In genomic region chr22:50467773-50468440, GRCh38 we compare ENCODE assay signal across 25 cellular contexts. TPM values are rescaled to one million over a fixed set of nuclear protein-coding genes. Genes with fewer than 3 reads are reported as not detected.
DNase-seq lines count a peak whose midpoint lies in the region; ATAC-seq and TF ChIP-seq lines count a peak whose summit lies in the region.
"Had no signal": no experiment of that assay in that cellular context is flagged by ENCODE, and none has a peak within 500 bp of the region (broad histone marks: within the 10 kb centered on the region; RNA-seq: fewer than 3 reads in every experiment).

No MANE protein-coding gene starts in this region.

- peaks cover 52 to 67% (median 66%) of the 10 kb centered on the region in 10 experiments for H3K4me1 ChIP-seq in BLaER1 treated with 17β-estradiol and CSF1 and Interleukin-3, amounts not matched to agents 10 nM and 100 nM
- peaks cover 47% of the 10 kb centered on the region for H3K4me1 ChIP-seq in CD8-positive, alpha-beta memory T cell (ENCODE audit: insufficient read depth, low read length)
- H3K4me1 ChIP-seq in effector memory CD4-positive, alpha-beta T cell (ENCODE audit: control insufficient read depth, insufficient read depth, low read length, poor library complexity, severe bottlenecking): peaks cover 45% of the 10 kb centered on the region

- peak overlapping the region; percentile 87 to 100 (median 98) for H3K4me2 ChIP-seq in BLaER1 treated with 17β-estradiol and CSF1 and Interleukin-3, amounts not matched to agents 10 nM and 100 nM

- peak overlapping the region in 7 of 11 experiments; percentile 20 to 90 (median 83); a peak in 11 of 22 replicates for H3K27ac ChIP-seq in BLaER1 treated with 17β-estradiol and CSF1 and Interleukin-3, amounts not matched to agents 10 nM and 100 nM
- no peak overlapping the region for H3K27ac ChIP-seq in CD8-positive, alpha-beta memory T cell (ENCODE audit: low read depth, low read length)
- H3K27ac ChIP-seq in RWPE1: peak overlapping the region; percentile 87
- H3K27ac ChIP-seq in effector memory CD4-positive, alpha-beta T cell (ENCODE audit: insufficient read depth, low read length, poor library complexity, severe bottlenecking): peak overlapping the region; percentile 76
- H3K27ac ChIP-seq: adrenal gland had no signal

- H3K9me3 Mint-ChIP-seq in CD8-positive, alpha-beta memory T cell: no peaks in the 10 kb centered on the region
- H3K9me3 Mint-ChIP-seq: HFFc6; neural crest cell; stimulated activated naive CD8-positive, alpha-beta T cell treated with anti-CD3 and anti-CD28 coated beads, Interleukin-15, amount 100 ng/mL, for 72 hours; type B pancreatic cell; WTC11 had no signal

- peaks cover 0 to 7% (median 0%) of the 10 kb centered on the region in 11 experiments; a peak in 2 of 22 replicates for H3K27me3 ChIP-seq in BLaER1 treated with 17β-estradiol and CSF1 and Interleukin-3, amounts not matched to agents 10 nM and 100 nM
- no peaks in the 10 kb centered on the region for H3K27me3 ChIP-seq in CD8-positive, alpha-beta memory T cell (ENCODE audit: insufficient read depth, low read length, poor library complexity, severe bottlenecking)
- no peaks in the 10 kb centered on the region for H3K27me3 ChIP-seq in effector memory CD4-positive, alpha-beta T cell (replicated peaks; ENCODE audit: control insufficient read depth, insufficient read depth, low read length, poor library complexity, severe bottlenecking)
- H3K27me3 ChIP-seq: adrenal gland had no signal

- H3K4me1 Mint-ChIP-seq in CD8-positive, alpha-beta memory T cell: peaks cover 47 to 64% (median 51%) of the 10 kb centered on the region in 3 donors

- H3K27ac Mint-ChIP-seq in CD8-positive, alpha-beta memory T cell: peak overlapping the region in 5 of 8 donors; percentile 87 to 97 (median 94)
- H3K27ac Mint-ChIP-seq: HFFc6, WTC11 had no signal

- peak overlapping the region in 4 of 7 donors; percentile 38 to 98 (median 52) for H3K4me3 Mint-ChIP-seq in CD8-positive, alpha-beta memory T cell
- H3K4me3 Mint-ChIP-seq: HFFc6, neural crest cell, type B pancreatic cell, WTC11 had no signal

- TF ChIP-seq POLR2A in lower leg skin (IDR thresholded peaks at IDR 0.05): no peak

- peaks cover 69 to 100% (median 93%) of the 10 kb centered on the region in 11 experiments for H4K20me1 ChIP-seq in BLaER1 treated with 17β-estradiol and CSF1 and Interleukin-3, amounts not matched to agents 10 nM and 100 nM

- H3K36me3 Mint-ChIP-seq in CD8-positive, alpha-beta memory T cell: peaks cover 0 to 56% (median 7%) of the 10 kb centered on the region in 3 donors

- ATAC-seq in GM21528 (IDR thresholded peaks at IDR 0.05; ENCODE audit: low FRiP score, unreplicated experiment): no peak
- ATAC-seq: left colon; stimulated activated naive CD8-positive, alpha-beta T cell treated with anti-CD3 and anti-CD28 coated beads, Interleukin-15, amount 100 ng/mL, for 72 hours; WTC11 had no signal

- H3K4me3 ChIP-seq in BLaER1 treated with 17β-estradiol and CSF1 and Interleukin-3, amounts not matched to agents 10 nM and 100 nM: peak overlapping the region in 6 of 10 experiments; percentile 0 to 53 (median 33); a peak in 6 of 20 replicates
- no peak overlapping the region for H3K4me3 ChIP-seq in CD8-positive, alpha-beta memory T cell (ENCODE audit: low read length)
- no peak overlapping the region for H3K4me3 ChIP-seq in effector memory CD4-positive, alpha-beta T cell (ENCODE audit: insufficient read depth, low read depth, low read length, poor library complexity, severe bottlenecking)
- H3K4me3 ChIP-seq in lower leg skin (ENCODE audit: low read depth, poor library complexity, severe bottlenecking): no peak overlapping the region
- H3K4me3 ChIP-seq: adrenal gland had no signal

- H3K36me3 ChIP-seq in BLaER1 treated with 17β-estradiol and CSF1 and Interleukin-3, amounts not matched to agents 10 nM and 100 nM: peaks cover 45 to 54% (median 46%) of the 10 kb centered on the region in 11 experiments
- peaks cover 36% of the 10 kb centered on the region for H3K36me3 ChIP-seq in CD8-positive, alpha-beta memory T cell (ENCODE audit: insufficient read depth, low read length)
- H3K36me3 ChIP-seq in effector memory CD4-positive, alpha-beta T cell (ENCODE audit: control insufficient read depth, insufficient read depth, low read length): peaks cover 53% of the 10 kb centered on the region

- POLR2A ChIA-PET in CD8-positive, alpha-beta memory T cell (lab: Charles Lee): interaction anchor here (1.0 to 2.6 kb wide), 2 partner anchors 11 to 18 kb away, joined by 4 to 7 read pairs; no protein-coding TSS in a partner anchor
- POLR2A ChIA-PET in RWPE1 (lab: Yijun Ruan, JAX; ENCODE audit: low non-redundant PET): no interaction called here

- WGBS in lower leg skin, 2 donors: 91 to 92% methylated on average over 12 to 21 of the region's 22 CpGs

- intact Hi-C loops in lower leg skin (cut with DNase I; ENCODE audit: low total_unique reads): no loop called here

- H3K9me3 ChIP-seq in BLaER1 treated with 17β-estradiol and CSF1 and Interleukin-3, amounts not matched to agents 10 nM and 100 nM (replicated peaks in 1 of 11): no peaks in the 10 kb centered on the region
- H3K9me3 ChIP-seq in CD8-positive, alpha-beta memory T cell (ENCODE audit: low read length): no peaks in the 10 kb centered on the region
- no peaks in the 10 kb centered on the region for H3K9me3 ChIP-seq in effector memory CD4-positive, alpha-beta T cell (ENCODE audit: control insufficient read depth, low read length)
- H3K9me3 ChIP-seq: adrenal gland had no signal

- H3K27me3 Mint-ChIP-seq in CD8-positive, alpha-beta memory T cell: no peaks in the 10 kb centered on the region
- H3K27me3 Mint-ChIP-seq: stimulated activated naive CD8-positive, alpha-beta T cell treated with anti-CD3 and anti-CD28 coated beads, Interleukin-15, amount 100 ng/mL, for 72 hours; type B pancreatic cell had no signal

- peak in 1 of 5 donors; percentile 34 for DNase-seq in CD8-positive, alpha-beta memory T cell
- DNase-seq in RWPE1 (ENCODE audit: low spot score) (no peak), GM19238 (ENCODE audit: insufficient read length, low spot score) (no peak), lower leg skin (ENCODE audit: low spot score in 2 of 2) (no peak), D341Med (ENCODE audit: low spot score) (no peak)
- DNase-seq in effector memory CD4-positive, alpha-beta T cell: no peak
- DNase-seq: activated CD8-positive, alpha-beta memory T cell treated with anti-CD3 and anti-CD28 coated beads for 24 hours; adrenal gland; cortex of kidney; HFFc6; left colon; NCI-H1436; NCI-H526; SHP77; stimulated activated CD4-positive, alpha-beta T cell treated with anti-CD3 and anti-CD28 coated beads, Interleukin-2, amount 100 ng/mL, for 24 hours; stimulated activated naive CD8-positive, alpha-beta T cell treated with anti-CD3 and anti-CD28 coated beads, Interleukin-15, amount 100 ng/mL, for 72 hours had no signal

- H3K9ac ChIP-seq in BLaER1 treated with 17β-estradiol and CSF1 and Interleukin-3, amounts not matched to agents 10 nM and 100 nM: peak overlapping the region; percentile 35 to 94 (median 62); a peak in 19 of 22 replicates

- CTCF ChIA-PET in CD8-positive, alpha-beta memory T cell (lab: Charles Lee): interaction anchor here (3.6 to 6.1 kb wide), 2 partner anchors 29 to 58 kb away, joined by 19 to 45 read pairs; partner anchors contain the start of gene SCO2
- CTCF ChIA-PET in RWPE1 (lab: Yijun Ruan, JAX): no interaction called here

- TF ChIP-seq CTCF in RWPE1 (conservative IDR thresholded peaks at IDR 0.05; ENCODE audit: low read depth): no peak
- TF ChIP-seq CTCF in lower leg skin (IDR thresholded peaks at IDR 0.05): no peak

RNA-seq across cellular contexts. Expression of gene SBF1, which starts 6.9 kb away (rescaled TPM):
- total RNA-seq in CD8-positive, alpha-beta memory T cell: 100 to 1,000 TPM; 144 to 150 TPM
- 43.8 TPM for polyA plus RNA-seq in CD8-positive, alpha-beta memory T cell
- total RNA-seq in lower leg skin: 100 to 1,000 TPM in 2 of 4 donors, 10 to 100 TPM in 2; 70.8 to 123 (median 87.2) TPM

RNA-seq across cellular contexts. Expression of gene ADM2, which starts 13.4 kb away (rescaled TPM):
- total RNA-seq in CD8-positive, alpha-beta memory T cell: 1 to 10 TPM; 3.4 to 3.5 TPM
- polyA plus RNA-seq in CD8-positive, alpha-beta memory T cell: 0.24 TPM
- total RNA-seq in lower leg skin: under 1 TPM in 3 of 4 donors, not detected in 1; 0.19 to 0.56 (median 0.52) TPM
- total RNA-seq: G401 had no signal

RNA-seq across cellular contexts. Expression of gene MIOX, which starts 18.8 kb away (rescaled TPM):
- under 1 TPM in 1 of 2 experiments, not detected in 1; 0.31 TPM for total RNA-seq in CD8-positive, alpha-beta memory T cell
- polyA plus RNA-seq in CD8-positive, alpha-beta memory T cell: not detected
- not detected for total RNA-seq in lower leg skin
- total RNA-seq: adrenal gland, bronchial epithelial cell, HFFc6, left colon, posterior vena cava, skeletal muscle tissue had no signal
- polyA plus RNA-seq: adrenal gland had no signal

RNA-seq across cellular contexts. Expression of gene LMF2, which starts 39.6 kb away (rescaled TPM):
- 10 to 100 TPM; 88.6 to 89.4 TPM for total RNA-seq in CD8-positive, alpha-beta memory T cell
- 33.6 TPM for polyA plus RNA-seq in CD8-positive, alpha-beta memory T cell
- total RNA-seq in lower leg skin: 10 to 100 TPM; 34.8 to 47.2 (median 38.8) TPM

RNA-seq across cellular contexts. Expression of gene NCAPH2, which starts 40.1 kb away (rescaled TPM):
- 100 to 1,000 TPM; 155 to 165 TPM for total RNA-seq in CD8-positive, alpha-beta memory T cell
- polyA plus RNA-seq in CD8-positive, alpha-beta memory T cell: 36.5 TPM
- total RNA-seq in lower leg skin: 10 to 100 TPM; 40.7 to 54.3 (median 41.5) TPM

Comparison
In these comparisons a context has a peak if more than half of its experiments do, and no peak if none do; other contexts are left out.
1. H3K4me3 ChIP-seq: peak in BLaER1 treated with 17β-estradiol and CSF1 and Interleukin-3, amounts not matched to agents 10 nM and 100 nM (6 of 10); none in CD8-positive, alpha-beta memory T cell (single experiment), effector memory CD4-positive, alpha-beta T cell (single experiment) and lower leg skin (single experiment).